ENCODE assay signal across 8 cellular contexts in the genomic region with DNA sequence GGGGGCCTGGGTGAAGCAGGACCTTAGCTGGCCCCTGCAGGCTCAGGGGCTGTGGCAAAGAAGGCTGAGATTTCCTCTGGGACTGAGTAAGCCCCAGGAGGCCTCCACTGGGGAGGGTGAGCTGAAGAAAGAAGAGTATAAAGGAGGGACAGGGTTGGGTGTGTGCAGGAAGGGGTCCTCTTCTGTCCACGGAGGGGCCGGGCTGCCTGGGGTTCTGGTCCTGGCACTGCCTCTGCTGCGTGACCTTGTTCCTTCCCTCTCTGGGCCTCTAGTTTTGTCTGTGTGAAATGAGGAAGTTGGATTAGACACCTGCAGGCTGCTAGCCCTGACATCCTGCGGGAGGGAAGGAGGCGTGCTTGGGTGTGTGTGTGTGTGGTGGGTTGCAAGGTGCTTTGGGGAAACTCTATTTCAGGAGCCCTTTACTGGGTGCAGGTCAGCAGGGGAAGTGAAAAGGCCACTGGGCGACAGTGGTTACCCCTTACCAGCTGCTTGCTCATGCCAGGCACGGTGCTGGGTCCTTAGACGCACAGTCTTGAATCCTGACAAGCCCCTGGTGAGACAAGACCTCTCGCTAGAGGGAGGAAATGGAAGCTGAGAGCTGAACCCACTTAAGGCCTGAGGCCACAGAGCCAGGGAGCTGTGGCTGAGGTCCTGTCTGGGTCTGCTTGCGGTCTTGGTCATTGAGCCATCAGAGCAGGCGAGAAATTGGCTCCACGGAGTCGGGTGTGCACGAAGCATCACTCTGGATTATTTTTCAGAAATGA.
DNase-seq lines count a peak whose midpoint lies in the region; ATAC-seq and TF ChIP-seq lines count a peak whose summit lies in the region.

No MANE protein-coding gene starts in this region.

- WGBS in thymus = 10% methylated on average over 14 of the region's 14 CpGs

- H3K36me3 Mint-ChIP-seq in IgD-negative memory B cell = peaks cover 10% of the 10 kb centered on the region
- H3K36me3 Mint-ChIP-seq in activated T-helper 2 cell treated with anti-CD3 and anti-CD28 coated beads, Interferon-gamma antibody, Interleukin-2, Interleukin-4, amounts not matched to agents 10 μg/mL and 5 μg/mL and 100 μg/mL, durations not matched to agents 14 hours and 24 hours and 36 hours (ENCODE audit: low read depth) = no peaks in the 10 kb centered on the region

- H3K27me3 ChIP-seq in dorsolateral prefrontal cortex = no peaks in the 10 kb centered on the region
- H3K27me3 ChIP-seq in thymus (ENCODE audit: control insufficient read depth, insufficient read depth) = no peaks in the 10 kb centered on the region

- DNase-seq in GM13977 (ENCODE audit: low spot score) = peak; percentile 69
- DNase-seq in dorsolateral prefrontal cortex = peak in 3 of 10 donors; percentile 28 to 42 (median 37)
- DNase-seq in activated T-helper 2 cell treated with anti-CD3 and anti-CD28 coated beads, Interferon-gamma antibody, Interleukin-2, Interleukin-4, amounts not matched to agents 10 μg/mL and 5 μg/mL and 100 μg/mL, durations not matched to agents 14 hours and 24 hours and 36 hours (ENCODE audit: low spot score) = no peak
- DNase-seq in stimulated activated naive CD4-positive, alpha-beta T cell treated with Interleukin-2 at 50 U/mL for 16 hours (lab: John Stamatoyannopoulos, UW) = no peak
- no peak for DNase-seq in DMS114 treated with DMSO at 0.1 percent for 48 hours (lab: John Stamatoyannopoulos, UW; ENCODE audit: unreplicated experiment)

- H3K4me1 ChIP-seq in thymus (ENCODE audit: control insufficient read depth, insufficient read depth, low read length) = peaks cover 20% of the 10 kb centered on the region

- intact Hi-C loops in dorsolateral prefrontal cortex (cut with DNase I) = no loop called here
- intact Hi-C loops in activated T-helper 2 cell treated with anti-CD3 and anti-CD28 coated beads, Interferon-gamma antibody, Interleukin-2, Interleukin-4, amounts not matched to agents 10 μg/mL and 5 μg/mL and 100 μg/mL, durations not matched to agents 14 hours and 24 hours and 36 hours (cut with micrococcal nuclease) = no loop called here

- H3K27me3 Mint-ChIP-seq in IgD-negative memory B cell = no peaks in the 10 kb centered on the region
- no peaks in the 10 kb centered on the region for H3K27me3 Mint-ChIP-seq in activated T-helper 2 cell treated with anti-CD3 and anti-CD28 coated beads, Interferon-gamma antibody, Interleukin-2, Interleukin-4, amounts not matched to agents 10 μg/mL and 5 μg/mL and 100 μg/mL, durations not matched to agents 14 hours and 24 hours and 36 hours (ENCODE audit: low read depth)

- no peaks in the 10 kb centered on the region for H3K9me3 Mint-ChIP-seq in IgD-negative memory B cell
- no peaks in the 10 kb centered on the region for H3K9me3 Mint-ChIP-seq in activated T-helper 2 cell treated with anti-CD3 and anti-CD28 coated beads, Interferon-gamma antibody, Interleukin-2, Interleukin-4, amounts not matched to agents 10 μg/mL and 5 μg/mL and 100 μg/mL, durations not matched to agents 14 hours and 24 hours and 36 hours

- no peaks in the 10 kb centered on the region for H3K36me3 ChIP-seq in thymus (ENCODE audit: control insufficient read depth, insufficient read depth)

- peaks cover 28 to 32% (median 32%) of the 10 kb centered on the region in 3 donors for H3K4me1 Mint-ChIP-seq in IgD-negative memory B cell
- H3K4me1 Mint-ChIP-seq in activated T-helper 2 cell treated with anti-CD3 and anti-CD28 coated beads, Interferon-gamma antibody, Interleukin-2, Interleukin-4, amounts not matched to agents 10 μg/mL and 5 μg/mL and 100 μg/mL, durations not matched to agents 14 hours and 24 hours and 36 hours (ENCODE audit: low read depth) = no peaks in the 10 kb centered on the region

- H3K27ac ChIP-seq in dorsolateral prefrontal cortex (peak overlapping the region in 56 of 59 donors; percentile 37 to 95 (median 88)), thymus (ENCODE audit: low read depth) (peak overlapping the region; percentile 36)

- in situ Hi-C loops in GM13977 (cut with MboI; ENCODE audit: low pct_unique_long_range_greater_than_20kb, low sequenced_read_pairs, unreplicated experiment) = no loop called here

- H3K9me3 ChIP-seq in thymus (ENCODE audit: control insufficient read depth) = no peaks in the 10 kb centered on the region

- H3K4me3 Mint-ChIP-seq in IgD-negative memory B cell = peak overlapping the region; percentile 79 to 95 (median 91)
- H3K4me3 Mint-ChIP-seq in activated T-helper 2 cell treated with anti-CD3 and anti-CD28 coated beads, Interferon-gamma antibody, Interleukin-2, Interleukin-4, amounts not matched to agents 10 μg/mL and 5 μg/mL and 100 μg/mL, durations not matched to agents 14 hours and 24 hours and 36 hours (ENCODE audit: low read depth) = no peak overlapping the region

- no peak for TF ChIP-seq CTCF in GM13977 (IDR thresholded peaks at IDR 0.05; ENCODE audit: extremely low read depth, insufficient read depth, missing control alignments)
- no peak for TF ChIP-seq CTCF in dorsolateral prefrontal cortex (IDR thresholded peaks at IDR 0.05 in 54 of 56, conservative IDR thresholded peaks at IDR 0.05 in 2 of 56; ENCODE audit: low read depth in 1 of 56, partially characterized antibody in 56 of 56)

- peak; percentile 74 for ATAC-seq in GM21515 (IDR thresholded peaks at IDR 0.05; ENCODE audit: unreplicated experiment)

- peak overlapping the region; percentile 97 to 99 (median 97) for H3K27ac Mint-ChIP-seq in IgD-negative memory B cell
- H3K27ac Mint-ChIP-seq in activated T-helper 2 cell treated with anti-CD3 and anti-CD28 coated beads, Interferon-gamma antibody, Interleukin-2, Interleukin-4, amounts not matched to agents 10 μg/mL and 5 μg/mL and 100 μg/mL, durations not matched to agents 14 hours and 24 hours and 36 hours = no peak overlapping the region

- H3K4me3 ChIP-seq in dorsolateral prefrontal cortex (no peak overlapping the region), thymus (ENCODE audit: low read length) (no peak overlapping the region)
